ENCODE assay signal across 1 cellular context in the genomic region with DNA sequence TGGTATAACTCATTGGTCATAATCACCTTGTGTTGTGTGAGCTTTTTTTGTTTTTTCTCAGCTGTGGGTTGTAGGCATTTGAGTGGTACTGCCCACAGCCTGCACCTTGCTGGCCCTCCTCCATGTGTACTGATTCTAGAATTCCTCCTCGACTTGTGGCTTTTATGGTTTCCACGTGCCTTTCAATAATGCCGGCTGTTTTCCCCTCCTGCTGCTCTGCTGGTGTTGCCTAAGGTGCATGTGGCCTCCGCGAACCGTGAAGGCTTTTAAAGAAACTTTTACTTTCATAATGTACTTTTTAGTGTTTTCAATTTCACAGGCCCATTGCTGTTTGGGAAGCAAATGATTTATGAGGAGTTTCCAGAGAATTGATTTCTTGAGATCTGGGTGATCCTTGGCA.
TF ChIP-seq lines count a peak whose summit lies in the region.

No MANE protein-coding gene starts in this region.

TF ChIP-seq in GM12878, 131 proteins besides CTCF, POLR2A, EP300 and RAD21 (continued from another document):
- TF ChIP-seq, protein P1, sequence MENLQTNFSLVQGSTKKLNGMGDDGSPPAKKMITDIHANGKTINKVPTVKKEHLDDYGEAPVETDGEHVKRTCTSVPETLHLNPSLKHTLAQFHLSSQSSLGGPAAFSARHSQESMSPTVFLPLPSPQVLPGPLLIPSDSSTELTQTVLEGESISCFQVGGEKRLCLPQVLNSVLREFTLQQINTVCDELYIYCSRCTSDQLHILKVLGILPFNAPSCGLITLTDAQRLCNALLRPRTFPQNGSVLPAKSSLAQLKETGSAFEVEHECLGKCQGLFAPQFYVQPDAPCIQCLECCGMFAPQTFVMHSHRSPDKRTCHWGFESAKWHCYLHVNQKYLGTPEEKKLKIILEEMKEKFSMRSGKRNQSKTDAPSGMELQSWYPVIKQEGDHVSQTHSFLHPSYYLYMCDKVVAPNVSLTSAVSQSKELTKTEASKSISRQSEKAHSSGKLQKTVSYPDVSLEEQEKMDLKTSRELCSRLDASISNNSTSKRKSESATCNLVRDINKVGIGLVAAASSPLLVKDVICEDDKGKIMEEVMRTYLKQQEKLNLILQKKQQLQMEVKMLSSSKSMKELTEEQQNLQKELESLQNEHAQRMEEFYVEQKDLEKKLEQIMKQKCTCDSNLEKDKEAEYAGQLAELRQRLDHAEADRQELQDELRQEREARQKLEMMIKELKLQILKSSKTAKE (IDR thresholded peaks at IDR 0.05; ENCODE audit: low read depth, poor library complexity, severe bottlenecking): no peak
- TF ChIP-seq HCFC1 (IDR thresholded peaks at IDR 0.05; ENCODE audit: low read length) (no peak), IKZF2 (IDR thresholded peaks at IDR 0.05) (peak; percentile 23 to 45; a peak in 1 of 4 replicates), BHLHE40 (IDR thresholded peaks at IDR 0.05; ENCODE audit: borderline replicate concordance in 1 of 2, low read depth in 2 of 2, low read length in 1 of 2) (peak; percentile 41 to 45; a peak in 2 of 4 replicates), ZNF24 (IDR thresholded peaks at IDR 0.05) (no peak), EGR1 (IDR thresholded peaks at IDR 0.05; ENCODE audit: borderline replicate concordance in 1 of 2, low read depth in 2 of 2, low read length in 2 of 2) (no peak), ZBED1 (IDR thresholded peaks at IDR 0.05; ENCODE audit: borderline replicate concordance) (no peak), GATAD2B (conservative IDR thresholded peaks at IDR 0.05; ENCODE audit: low read depth) (no peak), BRCA1 (IDR thresholded peaks at IDR 0.05; ENCODE audit: low read depth, low read length) (no peak), PAX5 (IDR thresholded peaks at IDR 0.05; ENCODE audit: borderline replicate concordance, low read depth, low read length) (no peak), TCF12 (IDR thresholded peaks at IDR 0.05; ENCODE audit: low read depth, low read length) (no peak), SUZ12 (IDR thresholded peaks at IDR 0.05; ENCODE audit: unreplicated experiment) (no peak), IKZF1 (conservative IDR thresholded peaks at IDR 0.05) (peak; percentile 34; the same call in 1 of the 2 replicates), RB1 (IDR thresholded peaks at IDR 0.05; ENCODE audit: borderline replicate concordance) (no peak), RUNX3 (IDR thresholded peaks at IDR 0.05; ENCODE audit: low read length) (peak; percentile 41; the same call in 1 of the 2 replicates)
- TF ChIP-seq, protein P2, sequence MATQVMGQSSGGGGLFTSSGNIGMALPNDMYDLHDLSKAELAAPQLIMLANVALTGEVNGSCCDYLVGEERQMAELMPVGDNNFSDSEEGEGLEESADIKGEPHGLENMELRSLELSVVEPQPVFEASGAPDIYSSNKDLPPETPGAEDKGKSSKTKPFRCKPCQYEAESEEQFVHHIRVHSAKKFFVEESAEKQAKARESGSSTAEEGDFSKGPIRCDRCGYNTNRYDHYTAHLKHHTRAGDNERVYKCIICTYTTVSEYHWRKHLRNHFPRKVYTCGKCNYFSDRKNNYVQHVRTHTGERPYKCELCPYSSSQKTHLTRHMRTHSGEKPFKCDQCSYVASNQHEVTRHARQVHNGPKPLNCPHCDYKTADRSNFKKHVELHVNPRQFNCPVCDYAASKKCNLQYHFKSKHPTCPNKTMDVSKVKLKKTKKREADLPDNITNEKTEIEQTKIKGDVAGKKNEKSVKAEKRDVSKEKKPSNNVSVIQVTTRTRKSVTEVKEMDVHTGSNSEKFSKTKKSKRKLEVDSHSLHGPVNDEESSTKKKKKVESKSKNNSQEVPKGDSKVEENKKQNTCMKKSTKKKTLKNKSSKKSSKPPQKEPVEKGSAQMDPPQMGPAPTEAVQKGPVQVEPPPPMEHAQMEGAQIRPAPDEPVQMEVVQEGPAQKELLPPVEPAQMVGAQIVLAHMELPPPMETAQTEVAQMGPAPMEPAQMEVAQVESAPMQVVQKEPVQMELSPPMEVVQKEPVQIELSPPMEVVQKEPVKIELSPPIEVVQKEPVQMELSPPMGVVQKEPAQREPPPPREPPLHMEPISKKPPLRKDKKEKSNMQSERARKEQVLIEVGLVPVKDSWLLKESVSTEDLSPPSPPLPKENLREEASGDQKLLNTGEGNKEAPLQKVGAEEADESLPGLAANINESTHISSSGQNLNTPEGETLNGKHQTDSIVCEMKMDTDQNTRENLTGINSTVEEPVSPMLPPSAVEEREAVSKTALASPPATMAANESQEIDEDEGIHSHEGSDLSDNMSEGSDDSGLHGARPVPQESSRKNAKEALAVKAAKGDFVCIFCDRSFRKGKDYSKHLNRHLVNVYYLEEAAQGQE (IDR thresholded peaks at IDR 0.05; ENCODE audit: low read depth, low read length): no peak
- TF ChIP-seq, protein P3, sequence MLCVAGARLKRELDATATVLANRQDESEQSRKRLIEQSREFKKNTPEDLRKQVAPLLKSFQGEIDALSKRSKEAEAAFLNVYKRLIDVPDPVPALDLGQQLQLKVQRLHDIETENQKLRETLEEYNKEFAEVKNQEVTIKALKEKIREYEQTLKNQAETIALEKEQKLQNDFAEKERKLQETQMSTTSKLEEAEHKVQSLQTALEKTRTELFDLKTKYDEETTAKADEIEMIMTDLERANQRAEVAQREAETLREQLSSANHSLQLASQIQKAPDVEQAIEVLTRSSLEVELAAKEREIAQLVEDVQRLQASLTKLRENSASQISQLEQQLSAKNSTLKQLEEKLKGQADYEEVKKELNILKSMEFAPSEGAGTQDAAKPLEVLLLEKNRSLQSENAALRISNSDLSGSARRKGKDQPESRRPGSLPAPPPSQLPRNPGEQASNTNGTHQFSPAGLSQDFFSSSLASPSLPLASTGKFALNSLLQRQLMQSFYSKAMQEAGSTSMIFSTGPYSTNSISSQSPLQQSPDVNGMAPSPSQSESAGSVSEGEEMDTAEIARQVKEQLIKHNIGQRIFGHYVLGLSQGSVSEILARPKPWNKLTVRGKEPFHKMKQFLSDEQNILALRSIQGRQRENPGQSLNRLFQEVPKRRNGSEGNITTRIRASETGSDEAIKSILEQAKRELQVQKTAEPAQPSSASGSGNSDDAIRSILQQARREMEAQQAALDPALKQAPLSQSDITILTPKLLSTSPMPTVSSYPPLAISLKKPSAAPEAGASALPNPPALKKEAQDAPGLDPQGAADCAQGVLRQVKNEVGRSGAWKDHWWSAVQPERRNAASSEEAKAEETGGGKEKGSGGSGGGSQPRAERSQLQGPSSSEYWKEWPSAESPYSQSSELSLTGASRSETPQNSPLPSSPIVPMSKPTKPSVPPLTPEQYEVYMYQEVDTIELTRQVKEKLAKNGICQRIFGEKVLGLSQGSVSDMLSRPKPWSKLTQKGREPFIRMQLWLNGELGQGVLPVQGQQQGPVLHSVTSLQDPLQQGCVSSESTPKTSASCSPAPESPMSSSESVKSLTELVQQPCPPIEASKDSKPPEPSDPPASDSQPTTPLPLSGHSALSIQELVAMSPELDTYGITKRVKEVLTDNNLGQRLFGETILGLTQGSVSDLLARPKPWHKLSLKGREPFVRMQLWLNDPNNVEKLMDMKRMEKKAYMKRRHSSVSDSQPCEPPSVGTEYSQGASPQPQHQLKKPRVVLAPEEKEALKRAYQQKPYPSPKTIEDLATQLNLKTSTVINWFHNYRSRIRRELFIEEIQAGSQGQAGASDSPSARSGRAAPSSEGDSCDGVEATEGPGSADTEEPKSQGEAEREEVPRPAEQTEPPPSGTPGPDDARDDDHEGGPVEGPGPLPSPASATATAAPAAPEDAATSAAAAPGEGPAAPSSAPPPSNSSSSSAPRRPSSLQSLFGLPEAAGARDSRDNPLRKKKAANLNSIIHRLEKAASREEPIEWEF (IDR thresholded peaks at IDR 0.05; ENCODE audit: insufficient replicate concordance, low read depth, low read length): no peak
- TF ChIP-seq, protein P4, sequence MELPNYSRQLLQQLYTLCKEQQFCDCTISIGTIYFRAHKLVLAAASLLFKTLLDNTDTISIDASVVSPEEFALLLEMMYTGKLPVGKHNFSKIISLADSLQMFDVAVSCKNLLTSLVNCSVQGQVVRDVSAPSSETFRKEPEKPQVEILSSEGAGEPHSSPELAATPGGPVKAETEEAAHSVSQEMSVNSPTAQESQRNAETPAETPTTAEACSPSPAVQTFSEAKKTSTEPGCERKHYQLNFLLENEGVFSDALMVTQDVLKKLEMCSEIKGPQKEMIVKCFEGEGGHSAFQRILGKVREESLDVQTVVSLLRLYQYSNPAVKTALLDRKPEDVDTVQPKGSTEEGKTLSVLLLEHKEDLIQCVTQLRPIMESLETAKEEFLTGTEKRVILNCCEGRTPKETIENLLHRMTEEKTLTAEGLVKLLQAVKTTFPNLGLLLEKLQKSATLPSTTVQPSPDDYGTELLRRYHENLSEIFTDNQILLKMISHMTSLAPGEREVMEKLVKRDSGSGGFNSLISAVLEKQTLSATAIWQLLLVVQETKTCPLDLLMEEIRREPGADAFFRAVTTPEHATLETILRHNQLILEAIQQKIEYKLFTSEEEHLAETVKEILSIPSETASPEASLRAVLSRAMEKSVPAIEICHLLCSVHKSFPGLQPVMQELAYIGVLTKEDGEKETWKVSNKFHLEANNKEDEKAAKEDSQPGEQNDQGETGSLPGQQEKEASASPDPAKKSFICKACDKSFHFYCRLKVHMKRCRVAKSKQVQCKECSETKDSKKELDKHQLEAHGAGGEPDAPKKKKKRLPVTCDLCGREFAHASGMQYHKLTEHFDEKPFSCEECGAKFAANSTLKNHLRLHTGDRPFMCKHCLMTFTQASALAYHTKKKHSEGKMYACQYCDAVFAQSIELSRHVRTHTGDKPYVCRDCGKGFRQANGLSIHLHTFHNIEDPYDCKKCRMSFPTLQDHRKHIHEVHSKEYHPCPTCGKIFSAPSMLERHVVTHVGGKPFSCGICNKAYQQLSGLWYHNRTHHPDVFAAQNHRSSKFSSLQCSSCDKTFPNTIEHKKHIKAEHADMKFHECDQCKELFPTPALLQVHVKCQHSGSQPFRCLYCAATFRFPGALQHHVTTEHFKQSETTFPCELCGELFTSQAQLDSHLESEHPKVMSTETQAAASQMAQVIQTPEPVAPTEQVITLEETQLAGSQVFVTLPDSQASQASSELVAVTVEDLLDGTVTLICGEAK (IDR thresholded peaks at IDR 0.05; ENCODE audit: borderline replicate concordance): no peak
- TF ChIP-seq, protein P5, sequence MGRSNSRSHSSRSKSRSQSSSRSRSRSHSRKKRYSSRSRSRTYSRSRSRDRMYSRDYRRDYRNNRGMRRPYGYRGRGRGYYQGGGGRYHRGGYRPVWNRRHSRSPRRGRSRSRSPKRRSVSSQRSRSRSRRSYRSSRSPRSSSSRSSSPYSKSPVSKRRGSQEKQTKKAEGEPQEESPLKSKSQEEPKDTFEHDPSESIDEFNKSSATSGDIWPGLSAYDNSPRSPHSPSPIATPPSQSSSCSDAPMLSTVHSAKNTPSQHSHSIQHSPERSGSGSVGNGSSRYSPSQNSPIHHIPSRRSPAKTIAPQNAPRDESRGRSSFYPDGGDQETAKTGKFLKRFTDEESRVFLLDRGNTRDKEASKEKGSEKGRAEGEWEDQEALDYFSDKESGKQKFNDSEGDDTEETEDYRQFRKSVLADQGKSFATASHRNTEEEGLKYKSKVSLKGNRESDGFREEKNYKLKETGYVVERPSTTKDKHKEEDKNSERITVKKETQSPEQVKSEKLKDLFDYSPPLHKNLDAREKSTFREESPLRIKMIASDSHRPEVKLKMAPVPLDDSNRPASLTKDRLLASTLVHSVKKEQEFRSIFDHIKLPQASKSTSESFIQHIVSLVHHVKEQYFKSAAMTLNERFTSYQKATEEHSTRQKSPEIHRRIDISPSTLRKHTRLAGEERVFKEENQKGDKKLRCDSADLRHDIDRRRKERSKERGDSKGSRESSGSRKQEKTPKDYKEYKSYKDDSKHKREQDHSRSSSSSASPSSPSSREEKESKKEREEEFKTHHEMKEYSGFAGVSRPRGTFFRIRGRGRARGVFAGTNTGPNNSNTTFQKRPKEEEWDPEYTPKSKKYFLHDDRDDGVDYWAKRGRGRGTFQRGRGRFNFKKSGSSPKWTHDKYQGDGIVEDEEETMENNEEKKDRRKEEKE (IDR thresholded peaks at IDR 0.05): no peak
TF ChIP-seq in GM12878: peak in this region for 4.
